In genomic region chr2:71070294-71071025, GRCh38 we compare ENCODE assay signal across 9 cellular contexts. TPM values are rescaled to one million over a fixed set of nuclear protein-coding genes. Genes with fewer than 3 reads are reported as not detected.
DNase-seq lines count a peak whose midpoint lies in the region; ATAC-seq and TF ChIP-seq lines count a peak whose summit lies in the region.
"Had no signal": no experiment of that assay in that cellular context is flagged by ENCODE, and none has a peak within 500 bp of the region (broad histone marks: within the 10 kb centered on the region; RNA-seq: fewer than 3 reads in every experiment).

No MANE protein-coding gene starts in this region.

- H3K27me3 ChIP-seq in psoas muscle (ENCODE audit: insufficient read depth in 3 of 3, low read length in 2 of 3) (no peaks in the 10 kb centered on the region), colonic mucosa (no peaks in the 10 kb centered on the region)

- intact Hi-C loops in psoas muscle (cut with DNase I) (loop anchor here in 1 of 2 donors (5.0 kb wide), 1 partner anchor 57 kb away; no protein-coding TSS in a partner anchor), colonic mucosa (cut with DNase I) (no loop called here)

- WGBS in psoas muscle, 3 donors = 55 to 59% (median 56%) methylated on average over 10 of the region's 10 CpGs

- no peak for ATAC-seq in psoas muscle
- no peak for ATAC-seq in GM19455 (IDR thresholded peaks at IDR 0.05; ENCODE audit: unreplicated experiment)
- no peak for ATAC-seq in GM18505 (IDR thresholded peaks at IDR 0.05; ENCODE audit: unreplicated experiment)

- no peak overlapping the region for H3K9ac ChIP-seq in colonic mucosa (ENCODE audit: low read depth in 2 of 2, low read length in 2 of 2)
- H3K9ac ChIP-seq: KMS-11 had no signal

- H3K4me1 ChIP-seq in psoas muscle (peaks cover 21% of the 10 kb centered on the region), colonic mucosa (peaks cover 4% of the 10 kb centered on the region)

- H3K4me3 ChIP-seq in psoas muscle = peak overlapping the region; percentile 78
- no peak overlapping the region for H3K4me3 ChIP-seq in colonic mucosa

- H3K9me3 ChIP-seq in psoas muscle (no peaks in the 10 kb centered on the region), colonic mucosa (no peaks in the 10 kb centered on the region)

- no peak overlapping the region for H3K27ac ChIP-seq in psoas muscle
- H3K27ac ChIP-seq in colonic mucosa = no peak overlapping the region
- H3K27ac ChIP-seq: KMS-11 had no signal

- TF ChIP-seq POLR2A in GM18526 (IDR thresholded peaks at IDR 0.05; ENCODE audit: extremely low read depth, insufficient read length) (peak; percentile 36), erythroblast (IDR thresholded peaks at IDR 0.05; ENCODE audit: low read length) (no peak), GM18505 (IDR thresholded peaks at IDR 0.05; ENCODE audit: borderline replicate concordance, extremely low read depth, insufficient read depth, insufficient read length) (no peak)

- TF ChIP-seq CTCF in psoas muscle (IDR thresholded peaks at IDR 0.05) (no peak), colonic mucosa (IDR thresholded peaks at IDR 0.05) (no peak)

- DNase-seq in Ammon's horn (ENCODE audit: low spot score) (peak; percentile 63), RKO (ENCODE audit: low spot score) (peak; percentile 54), erythroblast (lab: John Stamatoyannopoulos, UW) (peak; percentile 27 to 33), psoas muscle (no peak), colonic mucosa (no peak)

- H3K36me3 ChIP-seq in psoas muscle (ENCODE audit: insufficient read depth in 1 of 2, low read depth in 1 of 2) (peaks cover 6 to 47% of the 10 kb centered on the region in 2 donors), colonic mucosa (no peaks in the 10 kb centered on the region)

RNA-seq across cellular contexts. Expression of gene NAGK, which starts 2.0 kb away (rescaled TPM):
- total RNA-seq in psoas muscle (10 to 100 TPM; 31.3 to 49.1 (median 37.0) TPM), colonic mucosa (10 to 100 TPM; 55.6 to 68.4 TPM)
- polyA plus RNA-seq in psoas muscle = 10 to 100 TPM; 40.9 to 92.8 (median 55.3) TPM

RNA-seq across cellular contexts. Expression of gene MCEE, which starts 59.6 kb away (rescaled TPM):
- total RNA-seq in psoas muscle (10 to 100 TPM; 15.3 to 17.2 (median 15.9) TPM), colonic mucosa (10 to 100 TPM; 20.3 to 23.2 TPM)
- 10 to 100 TPM; 10.9 to 27.4 (median 25.6) TPM for polyA plus RNA-seq in psoas muscle

RNA-seq across cellular contexts. Expression of gene MPHOSPH10, which starts 60.0 kb away (rescaled TPM):
- total RNA-seq in psoas muscle = 10 to 100 TPM; 32.9 to 53.7 (median 39.5) TPM
- polyA plus RNA-seq in psoas muscle = 10 to 100 TPM; 33.7 to 53.6 (median 43.4) TPM
- 10 to 100 TPM; 18.7 to 26.4 TPM for total RNA-seq in colonic mucosa

Comparison
In these comparisons a context has a peak if more than half of its experiments do, and no peak if none do; other contexts are left out.
1. DNase-seq: peak in Ammon's horn (single experiment), RKO (single experiment) and erythroblast (2 of 2); none in psoas muscle (0 of 2) and colonic mucosa (single experiment).